ENCODE assay signal across 1 cellular context in the genomic region with DNA sequence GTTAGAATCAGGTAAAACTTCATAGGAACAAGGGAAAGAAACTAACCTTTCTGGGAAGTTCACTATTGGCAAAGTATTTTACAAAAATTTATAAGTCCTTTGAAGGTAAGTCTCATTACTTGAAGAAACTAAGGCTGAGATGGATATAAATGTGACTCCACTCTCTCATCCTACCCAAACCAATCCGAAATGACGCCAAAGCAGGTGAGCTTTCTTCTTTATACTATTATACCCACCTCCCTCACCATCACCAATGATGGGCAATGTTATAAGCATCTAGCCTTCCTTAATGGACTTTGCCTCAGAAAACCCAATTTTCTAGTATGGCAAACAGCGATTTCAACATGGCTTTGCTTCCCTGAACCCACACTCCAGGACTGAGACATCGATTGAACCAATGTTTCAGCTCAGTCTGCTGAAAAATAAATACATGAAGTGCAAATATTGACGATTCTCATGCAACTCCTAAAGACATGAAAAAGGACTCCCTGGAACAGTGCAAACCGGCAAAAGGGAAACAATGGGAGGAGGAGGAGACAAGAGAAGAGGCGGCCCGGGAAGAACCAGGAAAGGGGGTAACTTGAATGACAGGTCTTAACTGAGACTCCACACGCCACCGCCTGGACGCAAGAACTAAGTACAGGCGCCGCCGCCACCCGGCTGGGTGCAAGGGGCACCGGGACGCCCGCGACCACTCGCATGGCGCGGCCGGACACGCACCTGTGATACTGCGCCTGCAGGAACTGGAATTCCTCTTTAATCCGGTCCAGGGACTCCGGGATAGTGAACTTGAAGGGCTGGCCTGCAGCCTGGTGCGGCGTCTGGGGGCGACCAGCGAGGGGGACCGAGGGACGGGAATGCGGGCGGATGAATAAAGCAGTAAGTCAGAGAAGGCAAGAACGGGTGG.
TF ChIP-seq lines count a peak whose summit lies in the region.

No MANE protein-coding gene starts in this region.

TF ChIP-seq in GM23338, 12 proteins besides CTCF, POLR2A, EP300 and RAD21:
- TF ChIP-seq, protein P1, sequence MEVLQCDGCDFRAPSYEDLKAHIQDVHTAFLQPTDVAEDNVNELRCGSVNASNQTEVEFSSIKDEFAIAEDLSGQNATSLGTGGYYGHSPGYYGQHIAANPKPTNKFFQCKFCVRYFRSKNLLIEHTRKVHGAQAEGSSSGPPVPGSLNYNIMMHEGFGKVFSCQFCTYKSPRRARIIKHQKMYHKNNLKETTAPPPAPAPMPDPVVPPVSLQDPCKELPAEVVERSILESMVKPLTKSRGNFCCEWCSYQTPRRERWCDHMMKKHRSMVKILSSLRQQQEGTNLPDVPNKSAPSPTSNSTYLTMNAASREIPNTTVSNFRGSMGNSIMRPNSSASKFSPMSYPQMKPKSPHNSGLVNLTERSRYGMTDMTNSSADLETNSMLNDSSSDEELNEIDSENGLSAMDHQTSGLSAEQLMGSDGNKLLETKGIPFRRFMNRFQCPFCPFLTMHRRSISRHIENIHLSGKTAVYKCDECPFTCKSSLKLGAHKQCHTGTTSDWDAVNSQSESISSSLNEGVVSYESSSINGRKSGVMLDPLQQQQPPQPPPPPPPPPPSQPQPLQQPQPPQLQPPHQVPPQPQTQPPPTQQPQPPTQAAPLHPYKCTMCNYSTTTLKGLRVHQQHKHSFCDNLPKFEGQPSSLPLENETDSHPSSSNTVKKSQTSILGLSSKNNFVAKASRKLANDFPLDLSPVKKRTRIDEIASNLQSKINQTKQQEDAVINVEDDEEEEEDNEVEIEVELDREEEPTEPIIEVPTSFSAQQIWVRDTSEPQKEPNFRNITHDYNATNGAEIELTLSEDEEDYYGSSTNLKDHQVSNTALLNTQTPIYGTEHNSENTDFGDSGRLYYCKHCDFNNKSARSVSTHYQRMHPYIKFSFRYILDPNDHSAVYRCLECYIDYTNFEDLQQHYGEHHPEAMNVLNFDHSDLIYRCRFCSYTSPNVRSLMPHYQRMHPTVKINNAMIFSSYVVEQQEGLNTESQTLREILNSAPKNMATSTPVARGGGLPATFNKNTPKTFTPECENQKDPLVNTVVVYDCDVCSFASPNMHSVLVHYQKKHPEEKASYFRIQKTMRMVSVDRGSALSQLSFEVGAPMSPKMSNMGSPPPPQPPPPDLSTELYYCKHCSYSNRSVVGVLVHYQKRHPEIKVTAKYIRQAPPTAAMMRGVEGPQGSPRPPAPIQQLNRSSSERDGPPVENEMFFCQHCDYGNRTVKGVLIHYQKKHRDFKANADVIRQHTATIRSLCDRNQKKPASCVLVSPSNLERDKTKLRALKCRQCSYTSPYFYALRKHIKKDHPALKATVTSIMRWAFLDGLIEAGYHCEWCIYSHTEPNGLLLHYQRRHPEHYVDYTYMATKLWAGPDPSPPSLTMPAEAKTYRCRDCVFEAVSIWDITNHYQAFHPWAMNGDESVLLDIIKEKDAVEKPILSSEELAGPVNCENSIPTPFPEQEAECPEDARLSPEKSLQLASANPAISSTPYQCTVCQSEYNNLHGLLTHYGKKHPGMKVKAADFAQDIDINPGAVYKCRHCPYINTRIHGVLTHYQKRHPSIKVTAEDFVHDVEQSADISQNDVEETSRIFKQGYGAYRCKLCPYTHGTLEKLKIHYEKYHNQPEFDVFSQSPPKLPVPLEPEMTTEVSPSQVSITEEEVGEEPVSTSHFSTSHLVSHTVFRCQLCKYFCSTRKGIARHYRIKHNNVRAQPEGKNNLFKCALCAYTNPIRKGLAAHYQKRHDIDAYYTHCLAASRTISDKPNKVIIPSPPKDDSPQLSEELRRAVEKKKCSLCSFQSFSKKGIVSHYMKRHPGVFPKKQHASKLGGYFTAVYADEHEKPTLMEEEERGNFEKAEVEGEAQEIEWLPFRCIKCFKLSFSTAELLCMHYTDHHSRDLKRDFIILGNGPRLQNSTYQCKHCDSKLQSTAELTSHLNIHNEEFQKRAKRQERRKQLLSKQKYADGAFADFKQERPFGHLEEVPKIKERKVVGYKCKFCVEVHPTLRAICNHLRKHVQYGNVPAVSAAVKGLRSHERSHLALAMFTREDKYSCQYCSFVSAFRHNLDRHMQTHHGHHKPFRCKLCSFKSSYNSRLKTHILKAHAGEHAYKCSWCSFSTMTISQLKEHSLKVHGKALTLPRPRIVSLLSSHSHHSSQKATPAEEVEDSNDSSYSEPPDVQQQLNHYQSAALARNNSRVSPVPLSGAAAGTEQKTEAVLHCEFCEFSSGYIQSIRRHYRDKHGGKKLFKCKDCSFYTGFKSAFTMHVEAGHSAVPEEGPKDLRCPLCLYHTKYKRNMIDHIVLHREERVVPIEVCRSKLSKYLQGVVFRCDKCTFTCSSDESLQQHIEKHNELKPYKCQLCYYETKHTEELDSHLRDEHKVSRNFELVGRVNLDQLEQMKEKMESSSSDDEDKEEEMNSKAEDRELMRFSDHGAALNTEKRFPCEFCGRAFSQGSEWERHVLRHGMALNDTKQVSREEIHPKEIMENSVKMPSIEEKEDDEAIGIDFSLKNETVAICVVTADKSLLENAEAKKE (CRISPR knock-in tag; IDR thresholded peaks at IDR 0.05) = no peak
- 0 out of 2 replicates have a peak, but pooled peaks have one; percentile 5 for TF ChIP-seq CREB1 (CRISPR knock-in tag; IDR thresholded peaks at IDR 0.05; ENCODE audit: low read depth)
